In genomic region chr4:14920237-14920636, GRCh38 we compare ENCODE assay signal across 24 cellular contexts.
"Had no signal": no experiment of that assay in that cellular context is flagged by ENCODE, and none has a peak within 500 bp of the region (broad histone marks: within the 10 kb centered on the region; RNA-seq: fewer than 3 reads in every experiment).

No MANE protein-coding gene starts in this region.

- DNase-seq: activated naive CD4-positive, alpha-beta T cell; activated naive CD8-positive, alpha-beta T cell treated with anti-CD3 and anti-CD28 coated beads for 36 hours; brain microvascular endothelial cell; dorsolateral prefrontal cortex; effector memory CD4-positive, alpha-beta T cell; head of caudate nucleus; hypothalamus; posterior cingulate gyrus; right cardiac atrium; stimulated activated CD4-positive, alpha-beta T cell treated with anti-CD3 and anti-CD28 coated beads, Interleukin-4, amount 100 ng/mL, for 24 hours; T-helper 17 cell; T1000; trophoblast cell had no signal

- H3K27ac Mint-ChIP-seq: activated CD8-positive, alpha-beta T cell treated with anti-CD3 and anti-CD28 coated beads for 36 hours; activated naive CD8-positive, alpha-beta T cell treated with anti-CD3 and anti-CD28 coated beads for 36 hours; immature natural killer cell; mesothelial cell of epicardium; naive thymus-derived CD4-positive, alpha-beta T cell; stimulated activated effector memory CD8-positive, alpha-beta T cell treated with anti-CD3 and anti-CD28 coated beads, Interleukin-12 subunit alpha, Interleukin-12 subunit beta, amount 100 ng/mL, for 72 hours; stimulated activated naive CD8-positive, alpha-beta T cell treated with anti-CD3 and anti-CD28 coated beads, Interleukin-15, Interleukin-2, amounts not matched to agents 100 ng/mL and 50 ng/mL, for 24 hours; T-helper 17 cell had no signal

- H3K9me3 Mint-ChIP-seq: activated CD8-positive, alpha-beta T cell treated with anti-CD3 and anti-CD28 coated beads for 36 hours; activated naive CD8-positive, alpha-beta T cell treated with anti-CD3 and anti-CD28 coated beads for 36 hours; immature natural killer cell; mesothelial cell of epicardium; naive thymus-derived CD4-positive, alpha-beta T cell; stimulated activated effector memory CD8-positive, alpha-beta T cell treated with anti-CD3 and anti-CD28 coated beads, Interleukin-12 subunit alpha, Interleukin-12 subunit beta, amount 100 ng/mL, for 72 hours; stimulated activated naive CD8-positive, alpha-beta T cell treated with anti-CD3 and anti-CD28 coated beads, Interleukin-15, Interleukin-2, amounts not matched to agents 100 ng/mL and 50 ng/mL, for 24 hours had no signal

- H3K4me3 Mint-ChIP-seq: activated CD8-positive, alpha-beta T cell treated with anti-CD3 and anti-CD28 coated beads for 36 hours; activated naive CD8-positive, alpha-beta T cell treated with anti-CD3 and anti-CD28 coated beads for 36 hours; immature natural killer cell; mesothelial cell of epicardium; naive thymus-derived CD4-positive, alpha-beta T cell; neural crest cell; stimulated activated effector memory CD8-positive, alpha-beta T cell treated with anti-CD3 and anti-CD28 coated beads, Interleukin-12 subunit alpha, Interleukin-12 subunit beta, amount 100 ng/mL, for 72 hours; stimulated activated naive CD8-positive, alpha-beta T cell treated with anti-CD3 and anti-CD28 coated beads, Interleukin-15, Interleukin-2, amounts not matched to agents 100 ng/mL and 50 ng/mL, for 24 hours; T-helper 17 cell had no signal

- H3K9me3 ChIP-seq: ascending aorta, gastroesophageal sphincter, thoracic aorta had no signal

- H3K36me3 Mint-ChIP-seq: activated naive CD8-positive, alpha-beta T cell treated with anti-CD3 and anti-CD28 coated beads for 36 hours; immature natural killer cell; mesothelial cell of epicardium; naive thymus-derived CD4-positive, alpha-beta T cell; stimulated activated effector memory CD8-positive, alpha-beta T cell treated with anti-CD3 and anti-CD28 coated beads, Interleukin-12 subunit alpha, Interleukin-12 subunit beta, amount 100 ng/mL, for 72 hours had no signal

- H3K27ac ChIP-seq: ascending aorta, brain microvascular endothelial cell, coronary artery, gastroesophageal sphincter, thoracic aorta had no signal

- H3K27me3 ChIP-seq: ascending aorta, brain microvascular endothelial cell, dorsolateral prefrontal cortex, gastroesophageal sphincter had no signal

- H3K4me1 ChIP-seq: ascending aorta had no signal

- H3K4me1 Mint-ChIP-seq: activated naive CD8-positive, alpha-beta T cell treated with anti-CD3 and anti-CD28 coated beads for 36 hours; immature natural killer cell; mesothelial cell of epicardium; naive thymus-derived CD4-positive, alpha-beta T cell; stimulated activated effector memory CD8-positive, alpha-beta T cell treated with anti-CD3 and anti-CD28 coated beads, Interleukin-12 subunit alpha, Interleukin-12 subunit beta, amount 100 ng/mL, for 72 hours had no signal
